Comparison of ENCODE assay signal across 23 cellular contexts in genomic region chr3:148873270-148873927, GRCh38. TPM values are rescaled to one million over a fixed set of nuclear protein-coding genes. Genes with fewer than 3 reads are reported as not detected.
DNase-seq lines count a peak whose midpoint lies in the region; ATAC-seq, FAIRE-seq and TF ChIP-seq lines count a peak whose summit lies in the region.
"Had no signal": no experiment of that assay in that cellular context is flagged by ENCODE, and none has a peak within 500 bp of the region (broad histone marks: within the 10 kb centered on the region; RNA-seq: fewer than 3 reads in every experiment).

No MANE protein-coding gene starts in this region.

- ATAC-seq in upper lobe of right lung, result no peak
- ATAC-seq: activated naive CD8-positive, alpha-beta T cell treated with anti-CD3 and anti-CD28 coated beads, Interleukin-2, amount 50 U/mL, for 24 hours; stimulated activated naive CD8-positive, alpha-beta T cell treated with anti-CD3 and anti-CD28 coated beads, Interleukin-15, Interleukin-2, amounts not matched to agents 100 U/mL and 50 U/mL, for 24 hours; T-helper 17 cell had no signal

- 82 to 87% methylated on average over 8 to 9 of the region's 9 CpGs for WGBS in esophagus squamous epithelium, 2 donors

- H3K27ac ChIP-seq in upper lobe of right lung (no peak overlapping the region), esophagus squamous epithelium (no peak overlapping the region)
- H3K27ac ChIP-seq: coronary artery, thyroid gland had no signal

- intact Hi-C loops in upper lobe of right lung (cut with DNase I), result no loop called here
- intact Hi-C loops in esophagus squamous epithelium (cut with DNase I), result no loop called here

- no peak for TF ChIP-seq POLR2A in esophagus squamous epithelium (IDR thresholded peaks at IDR 0.05)

- DNase-seq in DMS153 (lab: John Stamatoyannopoulos, UW), result peak; percentile 66
- peak; percentile 31 for DNase-seq in LHCN-M2 (ENCODE audit: low read depth)
- peak; percentile 90 for DNase-seq in NCI-H748 (lab: John Stamatoyannopoulos, UW; ENCODE audit: unreplicated experiment)
- DNase-seq in activated CD4-positive, alpha-beta T cell treated with anti-CD3 and anti-CD28 coated beads for 4 hours, result no peak
- no peak for DNase-seq in RKO (ENCODE audit: low spot score)
- DNase-seq in upper lobe of right lung, result no peak
- DNase-seq in esophagus squamous epithelium (lab: John Stamatoyannopoulos, UW), result no peak
- DNase-seq: activated CD4-positive, alpha-beta T cell treated with anti-CD3 and anti-CD28 coated beads, Interleukin-2, amount 10 ng/mL, durations not matched to agents 24 days and 14 days; activated effector memory CD4-positive, alpha-beta T cell treated with Interleukin-2 at 50 U/mL for 16 hours; activated naive CD8-positive, alpha-beta T cell treated with anti-CD3 and anti-CD28 coated beads, Interleukin-2, amount 50 U/mL, for 24 hours; H7; KBM-7; NK-92 treated with Interleukin-12 subunit alpha and Interleukin-12 subunit beta, amount 100 ng/mL, for 24 hours; stimulated activated CD4-positive, alpha-beta T cell treated with anti-CD3 and anti-CD28 coated beads, Interleukin-4, amount 100 ng/mL, for 24 hours; stimulated activated naive CD8-positive, alpha-beta T cell treated with anti-CD3 and anti-CD28 coated beads, Interleukin-15, Interleukin-2, amounts not matched to agents 100 U/mL and 50 U/mL, for 24 hours; T-helper 17 cell; thyroid gland had no signal

- H3K9me3 ChIP-seq in upper lobe of right lung (no peaks in the 10 kb centered on the region), esophagus squamous epithelium (no peaks in the 10 kb centered on the region)
- H3K9me3 ChIP-seq: thyroid gland had no signal

- H3K36me3 ChIP-seq in upper lobe of right lung, result no peaks in the 10 kb centered on the region
- H3K36me3 ChIP-seq in esophagus squamous epithelium, result no peaks in the 10 kb centered on the region
- H3K36me3 ChIP-seq: thyroid gland had no signal

- TF ChIP-seq CTCF in upper lobe of right lung (IDR thresholded peaks at IDR 0.05), result no peak
- TF ChIP-seq CTCF in esophagus squamous epithelium (IDR thresholded peaks at IDR 0.05), result no peak

- no peaks in the 10 kb centered on the region for H3K4me1 ChIP-seq in upper lobe of right lung
- no peaks in the 10 kb centered on the region for H3K4me1 ChIP-seq in esophagus squamous epithelium
- H3K4me1 ChIP-seq: thyroid gland had no signal

- H3K4me3 ChIP-seq in upper lobe of right lung (no peak overlapping the region), esophagus squamous epithelium (no peak overlapping the region)
- H3K4me3 ChIP-seq: coronary artery, thyroid gland had no signal

- no peaks in the 10 kb centered on the region for H3K27me3 ChIP-seq in upper lobe of right lung
- H3K27me3 ChIP-seq in esophagus squamous epithelium, result no peaks in the 10 kb centered on the region
- H3K27me3 ChIP-seq: thyroid gland had no signal

- peak; percentile 92 for FAIRE-seq in islet of Langerhans (lab: Jason Lieb, UNC)

RNA-seq across cellular contexts. Expression of gene CPA3, which starts 8.3 kb away (rescaled TPM):
- total RNA-seq in LHCN-M2 (2014; rRNA removed), result 1.3 and 1.9 TPM in 2 replicates
- 2.2 TPM for polyA plus RNA-seq in LHCN-M2 (2012)
- 53.1 TPM for total RNA-seq in upper lobe of right lung
- 10 to 100 TPM in 2 of 4 donors, 1 to 10 TPM in 1, under 1 TPM in 1; 0.19 to 66.8 (median 7.1) TPM for total RNA-seq in esophagus squamous epithelium
- total RNA-seq: activated CD4-positive, alpha-beta T cell treated with anti-CD3 and anti-CD28 coated beads, Interleukin-2, amount 10 ng/mL, durations not matched to agents 24 days and 14 days; fibroblast of lung; H7; SK-MEL-5 had no signal
- polyA plus RNA-seq: CD14-positive monocyte had no signal

RNA-seq across cellular contexts. Expression of gene CPB1, which starts 45.8 kb away (rescaled TPM):
- not detected in 2 replicates for total RNA-seq in LHCN-M2 (2014; rRNA removed)
- 0.09 TPM for polyA plus RNA-seq in LHCN-M2 (2012)
- total RNA-seq in upper lobe of right lung, result 6.9 TPM
- total RNA-seq in esophagus squamous epithelium, result not detected
- total RNA-seq: activated CD4-positive, alpha-beta T cell treated with anti-CD3 and anti-CD28 coated beads, Interleukin-2, amount 10 ng/mL, durations not matched to agents 24 days and 14 days; fibroblast of lung; pulmonary artery endothelial cell; SK-MEL-5; T-helper 17 cell had no signal
- polyA plus RNA-seq: CD14-positive monocyte had no signal

Comparison
In these comparisons a context has a peak if more than half of its experiments do, and no peak if none do; other contexts are left out.
1. DNase-seq: peak in DMS153 (single experiment), LHCN-M2 (single experiment) and NCI-H748 (single experiment); none in activated CD4-positive, alpha-beta T cell treated with anti-CD3 and anti-CD28 coated beads for 4 hours (0 of 2), RKO (single experiment), upper lobe of right lung (single experiment) and esophagus squamous epithelium (single experiment).